In the genomic region with DNA sequence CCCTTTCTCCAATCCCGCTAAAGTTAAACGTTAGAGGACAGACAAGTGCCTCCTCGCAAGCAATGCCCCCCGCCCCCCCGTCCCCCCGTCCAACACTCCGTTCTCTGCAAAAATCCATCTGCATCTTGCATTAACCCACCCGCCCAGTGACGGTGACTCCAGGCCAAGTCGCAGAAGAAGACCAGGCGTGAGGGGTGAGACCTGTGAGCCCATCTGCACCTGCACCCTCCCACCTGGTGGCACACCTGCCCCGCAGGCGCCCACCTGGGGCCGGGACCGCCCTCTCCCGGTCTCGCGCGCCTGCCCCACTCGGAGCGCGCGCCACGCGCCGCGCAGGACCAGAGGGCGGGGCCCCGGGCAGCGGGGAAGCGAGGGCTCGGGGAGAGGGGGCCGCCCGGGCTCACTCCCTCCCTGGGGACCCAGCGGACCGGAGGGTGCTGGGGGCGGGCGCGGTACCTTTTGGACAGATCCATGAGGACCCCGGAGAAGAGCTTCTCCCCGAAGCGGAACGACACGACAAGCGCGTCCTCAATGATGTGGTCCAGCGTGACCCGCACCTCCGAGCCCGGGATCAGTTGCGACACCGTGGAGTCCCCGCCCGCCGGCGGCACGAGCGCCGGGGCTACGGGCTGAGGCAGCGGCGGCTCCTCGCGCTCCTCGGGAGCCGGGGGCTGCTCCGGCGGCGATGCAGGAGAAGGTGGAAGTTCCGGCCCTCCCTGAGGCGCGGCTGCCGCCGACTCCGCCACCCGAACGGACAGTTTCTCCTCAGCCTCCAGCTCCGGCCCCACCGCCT, we compare ENCODE assay signal across 8 cellular contexts. TPM values are rescaled to one million over a fixed set of nuclear protein-coding genes. Genes with fewer than 3 reads are reported as not detected.
DNase-seq lines count a peak whose midpoint lies in the region; ATAC-seq, FAIRE-seq and TF ChIP-seq lines count a peak whose summit lies in the region.

No MANE protein-coding gene starts in this region.

- peak overlapping the region; percentile 67 for H3K4me2 ChIP-seq in HepG2 (ENCODE audit: low read depth, low read length)

- no peaks in the 10 kb centered on the region for H3K9me3 Mint-ChIP-seq in chondrocyte (ENCODE audit: low read depth)

- no peaks in the 10 kb centered on the region for H3K27me3 ChIP-seq in HepG2 (ENCODE audit: control insufficient read depth in 1 of 2, insufficient read depth in 2 of 2, low read length in 2 of 2)

- peaks cover 2% of the 10 kb centered on the region for H3K27me3 Mint-ChIP-seq in chondrocyte (ENCODE audit: low read depth)

- CTCF ChIA-PET in HepG2 (lab: Yijun Ruan, JAX; ENCODE audit: low intra/inter-chr PET ratio, low total read pairs), result no interaction called here

- POLR2A ChIA-PET in HepG2 (lab: Yijun Ruan, JAX), result interaction anchor here (0.8 to 1.6 kb wide), 9 partner anchors 9 to 359 kb away, joined by 3 to 5 read pairs (median 4); a partner anchor contains a TSS

- peak; percentile 40 to 66; a peak in 2 of 4 replicates for TF ChIP-seq POLR2A in HepG2 (IDR thresholded peaks at IDR 0.05; ENCODE audit: insufficient read depth in 1 of 2, low read depth in 2 of 2, low read length in 2 of 2)

- intact Hi-C loops in HepG2 (cut with micrococcal nuclease; ENCODE audit: unreplicated experiment), result loop anchor here (1.0 to 5.0 kb wide), 2 partner anchors 49 to 109 kb away; a partner anchor contains a TSS

- H4K20me1 ChIP-seq in HepG2 (ENCODE audit: insufficient read depth, low read length), result no peaks in the 10 kb centered on the region

- H3K36me3 ChIP-seq in ES-I3 (ENCODE audit: insufficient read depth, low read length) (peaks cover 15% of the 10 kb centered on the region), HepG2 (replicated peaks in 1 of 2; ENCODE audit: control insufficient read depth in 1 of 2, insufficient read depth in 2 of 2, low read length in 2 of 2) (peaks cover 2 to 8% of the 10 kb centered on the region in 2 experiments; a peak in 3 of 5 replicates)

- peaks cover 4% of the 10 kb centered on the region for H3K36me3 Mint-ChIP-seq in chondrocyte (ENCODE audit: low read depth)

- H3K4me3 ChIP-seq in HepG2 (replicated peaks in 1 of 3; ENCODE audit: insufficient read depth in 1 of 3, low read depth in 2 of 3, low read length in 3 of 3), result peak overlapping the region; percentile 81 to 94 (median 91)

- FAIRE-seq in HepG2 (lab: Jason Lieb, UNC), result no peak

- WGBS in HepG2 (ENCODE audit: low lambda C conversion rate), result 2% methylated on average over 12 of the region's 79 CpGs

- H3K79me2 ChIP-seq in HepG2 (ENCODE audit: insufficient read depth, low read length), result peaks cover 9% of the 10 kb centered on the region

- no peak for TF ChIP-seq RAD21 in HepG2 (CRISPR knock-in tag; IDR thresholded peaks at IDR 0.05)

- peaks cover 14% of the 10 kb centered on the region for H3K4me1 Mint-ChIP-seq in chondrocyte (ENCODE audit: low read depth)

- in situ Hi-C loops in HepG2 (cut with HindIII; ENCODE audit: extremely low pct_ligation_motif_present, low pct_unique_long_range_greater_than_20kb), result no loop called here

- H3K9me3 ChIP-seq in ES-I3 (ENCODE audit: control insufficient read depth, insufficient read depth, low read length) (no peaks in the 10 kb centered on the region), HepG2 (ENCODE audit: low read length) (no peaks in the 10 kb centered on the region)

- H3K27ac Mint-ChIP-seq in chondrocyte (ENCODE audit: unreplicated experiment), result peak overlapping the region; percentile 51

- H2AFZ ChIP-seq in HepG2 (ENCODE audit: low read length), result no peak overlapping the region

- peak; percentile 12 for DNase-seq in KG1 (lab: John Stamatoyannopoulos, UW)
- DNase-seq in activated CD4-positive, CD25-positive, alpha-beta regulatory T cell treated with anti-CD3 and anti-CD28 coated beads, Interleukin-2, amount 50 U/mL, for 72 hours, result peak; percentile 61
- DNase-seq in chondrocyte (ENCODE audit: low spot score), result peak; percentile 91
- no peak for DNase-seq in HepG2 (ENCODE audit: low spot score)
- peak in 2 of 3 donors; percentile 18 to 32 for DNase-seq in stimulated activated CD4-positive, alpha-beta T cell treated with anti-CD3 and anti-CD28 coated beads, TNF-alpha, amount 100 ng/mL, for 1 hour (ENCODE audit: low read depth in 3 of 3, low spot score in 1 of 3)
- DNase-seq in GDM1 (lab: John Stamatoyannopoulos, UW), result no peak

- peak overlapping the region; percentile 70 for H3K4me3 Mint-ChIP-seq in chondrocyte (ENCODE audit: unreplicated experiment)

- TF ChIP-seq CTCF in chondrocyte (IDR thresholded peaks at IDR 0.05), result no peak
- no peak for TF ChIP-seq CTCF in HepG2 (CRISPR knock-in tag; IDR thresholded peaks at IDR 0.05)

- H3K9ac ChIP-seq in ES-I3 (ENCODE audit: low read depth, low read length), result peak overlapping the region; percentile 95
- peak overlapping the region; percentile 92 for H3K9ac ChIP-seq in HepG2 (ENCODE audit: insufficient read depth, low read depth, low read length)

- TSS peak; percentile 85 for BruUV-seq in HepG2 (replicated peaks; lab: Mats Ljungman, UMichigan)

- H3K27ac ChIP-seq in HepG2 (ENCODE audit: extremely low read length, insufficient read depth, low read length), result peak overlapping the region; percentile 87

- no peak for TF ChIP-seq EP300 in HepG2 (IDR thresholded peaks at IDR 0.05; ENCODE audit: low read depth in 2 of 2, low read length in 2 of 2)
- TF ChIP-seq EP300 in HepG2 (CRISPR knock-in tag; IDR thresholded peaks at IDR 0.05; ENCODE audit: borderline replicate concordance), result no peak

- H3K4me1 ChIP-seq in ES-I3 (ENCODE audit: insufficient read depth, low read length) (peaks cover 6% of the 10 kb centered on the region; the same call in 1 of the 2 replicates), HepG2 (ENCODE audit: insufficient read depth, low read length) (peaks cover 17% of the 10 kb centered on the region)

- ATAC-seq in GM21619 (IDR thresholded peaks at IDR 0.05; ENCODE audit: unreplicated experiment), result peak; percentile 21
- peak; percentile 16 for ATAC-seq in HepG2

TF ChIP-seq in HepG2, 621 proteins besides CTCF, POLR2A, EP300 and RAD21 (continues in another document):
- TF ChIP-seq CEBPB (IDR thresholded peaks at IDR 0.05; ENCODE audit: borderline replicate concordance, low read depth, low read length) (peak; percentile 85), CHD4 (IDR thresholded peaks at IDR 0.05; ENCODE audit: borderline replicate concordance, low read length) (no peak), CEBPG (CRISPR knock-in tag; IDR thresholded peaks at IDR 0.05) (peak; percentile 19; the same call in 1 of the 2 replicates), GTF2F1 (IDR thresholded peaks at IDR 0.05; ENCODE audit: low read length) (no peak)
- TF ChIP-seq, protein P1, sequence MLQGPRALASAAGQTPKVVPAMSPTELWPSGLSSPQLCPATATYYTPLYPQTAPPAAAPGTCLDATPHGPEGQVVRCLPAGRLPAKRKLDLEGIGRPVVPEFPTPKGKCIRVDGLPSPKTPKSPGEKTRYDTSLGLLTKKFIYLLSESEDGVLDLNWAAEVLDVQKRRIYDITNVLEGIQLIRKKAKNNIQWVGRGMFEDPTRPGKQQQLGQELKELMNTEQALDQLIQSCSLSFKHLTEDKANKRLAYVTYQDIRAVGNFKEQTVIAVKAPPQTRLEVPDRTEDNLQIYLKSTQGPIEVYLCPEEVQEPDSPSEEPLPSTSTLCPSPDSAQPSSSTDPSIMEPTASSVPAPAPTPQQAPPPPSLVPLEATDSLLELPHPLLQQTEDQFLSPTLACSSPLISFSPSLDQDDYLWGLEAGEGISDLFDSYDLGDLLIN (CRISPR knock-in tag; IDR thresholded peaks at IDR 0.05; ENCODE audit: borderline replicate concordance), result 0 out of 2 replicates have a peak, but pooled peaks have one; percentile 23
- TF ChIP-seq, protein P2, sequence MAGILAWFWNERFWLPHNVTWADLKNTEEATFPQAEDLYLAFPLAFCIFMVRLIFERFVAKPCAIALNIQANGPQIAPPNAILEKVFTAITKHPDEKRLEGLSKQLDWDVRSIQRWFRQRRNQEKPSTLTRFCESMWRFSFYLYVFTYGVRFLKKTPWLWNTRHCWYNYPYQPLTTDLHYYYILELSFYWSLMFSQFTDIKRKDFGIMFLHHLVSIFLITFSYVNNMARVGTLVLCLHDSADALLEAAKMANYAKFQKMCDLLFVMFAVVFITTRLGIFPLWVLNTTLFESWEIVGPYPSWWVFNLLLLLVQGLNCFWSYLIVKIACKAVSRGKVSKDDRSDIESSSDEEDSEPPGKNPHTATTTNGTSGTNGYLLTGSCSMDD (CRISPR knock-in tag; IDR thresholded peaks at IDR 0.05), result no peak

RNA-seq across cellular contexts. Expression of a gene that starts 0.7 kb away (rescaled TPM):
- total RNA-seq in chondrocyte, result 14.1 to 20.8 TPM (median 18.5 TPM) in 3 replicates
- 16.9 and 23.9 TPM in 2 replicates for total RNA-seq in HepG2 (2016; rRNA removed; fragmentation: Illumina TruSeq; extraction: Trizol)
- 6.1 and 9.3 TPM in 2 replicates for total RNA-seq in HepG2 (2016; cell fraction: cytosol; rRNA removed; fragmentation: Illumina TruSeq; extraction: Trizol; ENCODE audit: low read depth)
- 17.5 and 18.4 TPM in 2 replicates for total RNA-seq in HepG2 (2016; cell fraction: insoluble cytoplasmic fraction; rRNA removed; fragmentation: Illumina TruSeq; extraction: Trizol)
- total RNA-seq in HepG2 (2016; cell fraction: membrane; rRNA removed; fragmentation: Illumina TruSeq; extraction: Trizol), result 8.8 and 11.2 TPM in 2 replicates
- 15.6 and 18.9 TPM in 2 replicates for total RNA-seq in HepG2 (2016; cell fraction: nucleus; rRNA removed; fragmentation: Illumina TruSeq; extraction: Trizol)
- 5.0 and 7.3 TPM in 2 replicates for polyA plus RNA-seq in HepG2 (2011; rRNA removed)
- 3.7 and 4.1 TPM in 2 replicates for polyA plus RNA-seq in HepG2 (2011; cell fraction: cytosol; rRNA removed)
- polyA plus RNA-seq in HepG2 (2011; cell fraction: nucleus; rRNA removed), result 4.2 and 5.2 TPM in 2 replicates
- polyA plus RNA-seq in HepG2 (2012), result 7.9 and 8.8 TPM in 2 replicates
- polyA plus RNA-seq in HepG2 (2016; cell fraction: cytosol; fragmentation: Illumina TruSeq; extraction: Trizol; ENCODE audit: low read depth), result 0.55 and 0.70 TPM in 2 replicates
- 16.1 and 17.0 TPM in 2 replicates for polyA plus RNA-seq in HepG2 (2016; cell fraction: insoluble cytoplasmic fraction; fragmentation: Illumina TruSeq; extraction: Trizol; ENCODE audit: low read depth)
- polyA plus RNA-seq in HepG2 (2016; cell fraction: membrane; fragmentation: Illumina TruSeq; extraction: Trizol; ENCODE audit: low read depth), result 2.7 and 2.9 TPM in 2 replicates
- 21.8 and 26.9 TPM in 2 replicates for polyA plus RNA-seq in HepG2 (2016; cell fraction: nucleus; fragmentation: Illumina TruSeq; extraction: Trizol; ENCODE audit: insufficient read depth, low read depth)
- polyA minus RNA-seq in HepG2 (2011; rRNA and poly(A)+ RNA removed; ENCODE audit: low replicate concordance), result 8.6 and 19.9 TPM in 2 replicates
- polyA minus RNA-seq in HepG2 (2011; cell fraction: cytosol; rRNA and poly(A)+ RNA removed), result 4.2 and 6.6 TPM in 2 replicates
- 8.5 and 11.8 TPM in 2 replicates for polyA minus RNA-seq in HepG2 (2011; cell fraction: nucleus; rRNA and poly(A)+ RNA removed)

Comparison
In these comparisons a context has a peak if more than half of its experiments do, and no peak if none do; other contexts are left out.
1. DNase-seq: peak in KG1 (single experiment), activated CD4-positive, CD25-positive, alpha-beta regulatory T cell treated with anti-CD3 and anti-CD28 coated beads, Interleukin-2, amount 50 U/mL, for 72 hours (single experiment), chondrocyte (single experiment) and stimulated activated CD4-positive, alpha-beta T cell treated with anti-CD3 and anti-CD28 coated beads, TNF-alpha, amount 100 ng/mL, for 1 hour (2 of 3); none in HepG2 (single experiment) and GDM1 (single experiment).